Comparison of ENCODE assay signal across 11 cellular contexts in genomic region chr1:29197993-29198392, GRCh38. TPM values are rescaled to one million over a fixed set of nuclear protein-coding genes. Genes with fewer than 3 reads are reported as not detected.
DNase-seq lines count a peak whose midpoint lies in the region; ATAC-seq, FAIRE-seq and TF ChIP-seq lines count a peak whose summit lies in the region.
"Had no signal": no experiment of that assay in that cellular context is flagged by ENCODE, and none has a peak within 500 bp of the region (broad histone marks: within the 10 kb centered on the region; RNA-seq: fewer than 3 reads in every experiment).

No MANE protein-coding gene starts in this region.

- no peak for TF ChIP-seq CTCF in cardiac muscle cell (IDR thresholded peaks at IDR 0.05; ENCODE audit: low read depth, low read length)
- no peak for TF ChIP-seq CTCF in K562 (IDR thresholded peaks at IDR 0.05 in 2 of 3, conservative IDR thresholded peaks at IDR 0.05 in 1 of 3; ENCODE audit: insufficient read depth in 2 of 3, low read depth in 1 of 3, low read length in 3 of 3)
- TF ChIP-seq CTCF in stomach (IDR thresholded peaks at IDR 0.05): no peak
- no peak for TF ChIP-seq CTCF in activated CD8-positive, alpha-beta T cell treated with anti-CD3 and anti-CD28 coated beads for 36 hours (IDR thresholded peaks at IDR 0.05)

- H3K4me3 ChIP-seq in cardiac muscle cell (no peak overlapping the region), K562 (no peak overlapping the region), mesodermal cell (ENCODE audit: extremely low read depth, insufficient read depth, low read length, poor library complexity, severe bottlenecking) (no peak overlapping the region), stomach (no peak overlapping the region)
- H3K4me3 ChIP-seq: BLaER1 treated with 17β-estradiol and CSF1 and Interleukin-3, amounts not matched to agents 10 nM and 100 nM had no signal

- H3K4me2 ChIP-seq in K562 (ENCODE audit: insufficient read depth, low read length): no peak overlapping the region
- H3K4me2 ChIP-seq: BLaER1 treated with 17β-estradiol and CSF1 and Interleukin-3, amounts not matched to agents 10 nM and 100 nM had no signal

- TF ChIP-seq POLR2A in K562 (conservative IDR thresholded peaks at IDR 0.05) (no peak), stomach (IDR thresholded peaks at IDR 0.05) (no peak)

- H3K27ac ChIP-seq in cardiac muscle cell (peak overlapping the region; percentile 24), K562 (ENCODE audit: extremely low read depth, low read depth, low read length) (no peak overlapping the region), mesodermal cell (ENCODE audit: low read depth, low read length, severe bottlenecking) (peak overlapping the region; percentile 87), stomach (no peak overlapping the region)
- H3K27ac ChIP-seq: BLaER1 treated with 17β-estradiol and CSF1 and Interleukin-3, amounts not matched to agents 10 nM and 100 nM had no signal

- 92% methylated on average over 12 of the region's 12 CpGs for WGBS in K562 (ENCODE audit: insufficient coverage, low coverage, missing lambda C conversion rate)
- 91 to 95% methylated on average over 12 of the region's 12 CpGs for WGBS in mesodermal cell (ENCODE audit: insufficient coverage in 2 of 2), 2 experiments
- 88 to 93% (median 91%) methylated on average over 12 of the region's 12 CpGs for WGBS in stomach, 5 donors

- intact Hi-C loops in Right ventricle myocardium superior (cut with DNase I) (no loop called here), K562 (cut with micrococcal nuclease) (no loop called here), stomach (cut with DNase I; ENCODE audit: low total_unique reads) (no loop called here)
- intact Hi-C loops in activated CD8-positive, alpha-beta T cell treated with anti-CD3 and anti-CD28 coated beads for 36 hours (cut with micrococcal nuclease): no loop called here

- peaks cover 38% of the 10 kb centered on the region for H3K36me3 Mint-ChIP-seq in activated CD8-positive, alpha-beta T cell treated with anti-CD3 and anti-CD28 coated beads for 36 hours (ENCODE audit: low read depth)

- H4K20me1 ChIP-seq in K562 (replicated peaks; ENCODE audit: control insufficient read depth, insufficient read depth, low read length): no peaks in the 10 kb centered on the region

- peaks cover 15% of the 10 kb centered on the region for H3K36me3 ChIP-seq in cardiac muscle cell
- peaks cover 91% of the 10 kb centered on the region for H3K36me3 ChIP-seq in K562 (ENCODE audit: control insufficient read depth, insufficient read depth, low read length)
- peaks cover 63% of the 10 kb centered on the region for H3K36me3 ChIP-seq in mesodermal cell (ENCODE audit: control insufficient read depth, insufficient read depth, low read length)
- H3K36me3 ChIP-seq in stomach: peaks cover 5 to 88% (median 78%) of the 10 kb centered on the region in 4 donors

- no peak overlapping the region for H2AFZ ChIP-seq in K562 (ENCODE audit: low read depth, low read length)

- no peak overlapping the region for H3K9ac ChIP-seq in K562 (ENCODE audit: insufficient read depth in 1 of 2, low read depth in 2 of 2, low read length in 2 of 2)
- H3K9ac ChIP-seq: BLaER1 treated with 17β-estradiol and CSF1 and Interleukin-3, amounts not matched to agents 10 nM and 100 nM had no signal

- peaks cover 16% of the 10 kb centered on the region for H3K4me1 ChIP-seq in cardiac muscle cell (ENCODE audit: low read depth)
- H3K4me1 ChIP-seq in K562 (replicated peaks in 1 of 2; ENCODE audit: control insufficient read depth in 2 of 2, insufficient read depth in 2 of 2, low read length in 2 of 2): peaks cover 18 to 19% of the 10 kb centered on the region in 2 experiments
- H3K4me1 ChIP-seq in mesodermal cell (ENCODE audit: control insufficient read depth, insufficient read depth, low read length, poor library complexity, severe bottlenecking): peaks cover 37% of the 10 kb centered on the region
- peaks cover 9 to 16% (median 11%) of the 10 kb centered on the region in 4 donors for H3K4me1 ChIP-seq in stomach

- no peak for TF ChIP-seq RAD21 in K562 (CRISPR knock-in tag; conservative IDR thresholded peaks at IDR 0.05 in 1 of 2, IDR thresholded peaks at IDR 0.05 in 1 of 2)

- H3K9me3 ChIP-seq in cardiac muscle cell (ENCODE audit: low read depth): no peaks in the 10 kb centered on the region
- H3K9me3 ChIP-seq in K562 (replicated peaks; ENCODE audit: control insufficient read depth, insufficient read depth, low read depth, low read length): no peaks in the 10 kb centered on the region
- no peaks in the 10 kb centered on the region for H3K9me3 ChIP-seq in mesodermal cell (ENCODE audit: control insufficient read depth, low read length)
- no peaks in the 10 kb centered on the region for H3K9me3 ChIP-seq in stomach
- H3K9me3 ChIP-seq: BLaER1 treated with 17β-estradiol and CSF1 and Interleukin-3, amounts not matched to agents 10 nM and 100 nM had no signal

- ATAC-seq in Right ventricle myocardium superior (ENCODE audit: poor library complexity) (no peak), K562 (no peak), GM21526 (IDR thresholded peaks at IDR 0.05; ENCODE audit: low FRiP score, unreplicated experiment) (no peak)
- ATAC-seq in activated CD8-positive, alpha-beta T cell treated with anti-CD3 and anti-CD28 coated beads for 36 hours: no peak

- peaks cover 15% of the 10 kb centered on the region for H3K4me1 Mint-ChIP-seq in activated CD8-positive, alpha-beta T cell treated with anti-CD3 and anti-CD28 coated beads for 36 hours (ENCODE audit: low read depth)

- in situ Hi-C loops in K562 (cut with MboI): loop anchor here (5.0 kb wide), 1 partner anchor 316 kb away; no protein-coding TSS in a partner anchor

- no peaks in the 10 kb centered on the region for H3K27me3 Mint-ChIP-seq in activated CD8-positive, alpha-beta T cell treated with anti-CD3 and anti-CD28 coated beads for 36 hours
- H3K27me3 Mint-ChIP-seq: CD4-positive, CD25-positive, alpha-beta regulatory T cell had no signal

- CTCF ChIA-PET in K562 (lab: Yijun Ruan, JAX; ENCODE audit: low intra/inter-chr PET ratio): interaction anchor here (0.8 to 1.6 kb wide), 2 partner anchors 16 to 317 kb away, joined by 4 to 8 read pairs; partner anchors contain the start of gene SRSF4
- CTCF ChIA-PET in activated CD8-positive, alpha-beta T cell treated with anti-CD3 and anti-CD28 coated beads for 36 hours (lab: Charles Lee): interaction anchor here (1.0 to 5.9 kb wide), 10 partner anchors 12 to 321 kb away, joined by 3 to 63 read pairs (median 6); partner anchors contain the start of gene SRSF4

- H3K4me3 Mint-ChIP-seq in activated CD8-positive, alpha-beta T cell treated with anti-CD3 and anti-CD28 coated beads for 36 hours: no peak overlapping the region
- H3K4me3 Mint-ChIP-seq: CD4-positive, CD25-positive, alpha-beta regulatory T cell had no signal

- H3K79me2 ChIP-seq in K562 (ENCODE audit: control insufficient read depth, insufficient read depth, low read length): no peaks in the 10 kb centered on the region

- no peak for DNase-seq in cardiac muscle cell (ENCODE audit: low read depth in 1 of 2, low spot score in 1 of 2)
- DNase-seq in Right ventricle myocardium superior: no peak
- DNase-seq in K562 (ENCODE audit: extremely low read depth in 1 of 4, low spot score in 3 of 4): no peak
- DNase-seq in stomach: no peak
- DNase-seq in activated CD8-positive, alpha-beta T cell treated with anti-CD3 and anti-CD28 coated beads for 36 hours: no peak
- no peak for DNase-seq in T1000 (lab: John Stamatoyannopoulos, UW)
- DNase-seq: GOT3 had no signal

- H3K27ac Mint-ChIP-seq in activated CD8-positive, alpha-beta T cell treated with anti-CD3 and anti-CD28 coated beads for 36 hours: no peak overlapping the region

- no peaks in the 10 kb centered on the region for H3K9me1 ChIP-seq in K562 (ENCODE audit: control insufficient read depth, insufficient read depth, low read length)

- H3K27me3 ChIP-seq in cardiac muscle cell: no peaks in the 10 kb centered on the region
- no peaks in the 10 kb centered on the region for H3K27me3 ChIP-seq in K562 (ENCODE audit: control insufficient read depth in 2 of 2, insufficient read depth in 2 of 2, low read length in 2 of 2)
- H3K27me3 ChIP-seq in stomach: no peaks in the 10 kb centered on the region
- H3K27me3 ChIP-seq: BLaER1 treated with 17β-estradiol and CSF1 and Interleukin-3, amounts not matched to agents 10 nM and 100 nM had no signal

- no TSS peak for BruUV-seq in K562 (replicated peaks; lab: Mats Ljungman, UMichigan)

- POLR2A ChIA-PET in K562 (lab: Yijun Ruan, JAX): interaction anchor here (0.6 to 2.5 kb wide), 11 partner anchors 12 to 930 kb away, joined by 3 to 20 read pairs (median 4); partner anchors contain the start of gene SRSF4
- POLR2A ChIA-PET in activated CD8-positive, alpha-beta T cell treated with anti-CD3 and anti-CD28 coated beads for 36 hours (lab: Charles Lee): interaction anchor here (0.9 to 2.5 kb wide), 2 partner anchors 16 to 316 kb away, joined by 3 to 13 read pairs; partner anchors contain the start of gene SRSF4

- TF ChIP-seq EP300 in K562 (IDR thresholded peaks at IDR 0.05; ENCODE audit: low read length) (no peak), stomach (IDR thresholded peaks at IDR 0.05) (no peak)

- no peak for FAIRE-seq in K562 (lab: Jason Lieb, UNC)

- no peaks in the 10 kb centered on the region for H3K9me3 Mint-ChIP-seq in activated CD8-positive, alpha-beta T cell treated with anti-CD3 and anti-CD28 coated beads for 36 hours
- H3K9me3 Mint-ChIP-seq: CD4-positive, CD25-positive, alpha-beta regulatory T cell had no signal

RNA-seq across cellular contexts. Expression of gene SRSF4, which starts 16.3 kb away (rescaled TPM):
- total RNA-seq in cardiac muscle cell (46.4 and 92.6 TPM in 2 replicates), Right ventricle myocardium superior (50.9 TPM), K562 (2014; rRNA removed) (75.6 and 77.7 TPM in 2 replicates), K562 (2014; rRNA removed; fragmentation: Illumina TruSeq; extraction: Trizol) (68.4 and 70.8 TPM in 2 replicates), K562 (2015; rRNA removed; fragmentation: Illumina TruSeq; extraction: Trizol) (84.2 and 91.4 TPM in 2 replicates), K562 (2021) (93.1 and 93.2 TPM in 2 replicates), stomach (100 to 1,000 TPM in 1 of 5 donors, 10 to 100 TPM in 4; 25.1 to 328 (median 65.8) TPM)
- polyA plus RNA-seq in cardiac muscle cell (72.3 and 113 TPM in 2 replicates), K562 (2011; rRNA removed) (69.6 and 82.0 TPM in 2 replicates), K562 (2014; fragmentation: Illumina TruSeq; extraction: Trizol) (116 and 132 TPM in 2 replicates), K562 (2014; fragmentation: Nextera tagmentation; extraction: Ambion mirVana) (10 to 100 TPM; 15.9 to 18.4 TPM), K562 (2014; rRNA removed) (119 and 128 TPM in 2 replicates), stomach (10 to 100 TPM; 38.9 to 56.5 (median 49.6) TPM)
- total RNA-seq in K562 (2011; cell fraction: chromatin; rRNA removed; ENCODE audit: low replicate concordance): 110 and 300 TPM in 2 replicates
- total RNA-seq in K562 (2011; cell fraction: nucleolus; rRNA removed): 71.2 and 83.3 TPM in 2 replicates
- 149 and 200 TPM in 2 replicates for total RNA-seq in K562 (2011; cell fraction: nucleoplasm; rRNA removed)
- 37.1 and 75.0 TPM in 2 replicates for polyA plus RNA-seq in K562 (2011; cell fraction: cytosol; rRNA removed)
- polyA plus RNA-seq in K562 (2011; cell fraction: nucleus; rRNA removed): 90.7 and 117 TPM in 2 replicates
- 67.1 and 100 TPM in 2 replicates for polyA plus RNA-seq in K562 (2012)
- polyA minus RNA-seq in K562 (2011; rRNA and poly(A)+ RNA removed): 82.9 and 102 TPM in 2 replicates
- polyA minus RNA-seq in K562 (2011; cell fraction: cytosol; rRNA and poly(A)+ RNA removed): 30.6 and 39.6 TPM in 2 replicates
- polyA minus RNA-seq in K562 (2011; cell fraction: nucleus; rRNA and poly(A)+ RNA removed): 32.4 and 56.8 TPM in 2 replicates
- polyA plus RNA-seq in mesodermal cell (2013, experiment 1 of 2): 100 TPM
- polyA plus RNA-seq in mesodermal cell (2013, experiment 2 of 2): 99.0 TPM
- total RNA-seq in activated CD8-positive, alpha-beta T cell treated with anti-CD3 and anti-CD28 coated beads for 36 hours: 100 to 1,000 TPM; 121 to 123 TPM

RNA-seq across cellular contexts. Expression of gene MECR, which starts 32.7 kb away (rescaled TPM):
- total RNA-seq in cardiac muscle cell (24.8 and 41.4 TPM in 2 replicates), Right ventricle myocardium superior (33.1 TPM), K562 (2014; rRNA removed) (42.9 and 48.1 TPM in 2 replicates), K562 (2014; rRNA removed; fragmentation: Illumina TruSeq; extraction: Trizol) (29.2 and 35.9 TPM in 2 replicates), K562 (2015; rRNA removed; fragmentation: Illumina TruSeq; extraction: Trizol) (27.5 and 30.4 TPM in 2 replicates), K562 (2021) (48.8 and 51.2 TPM in 2 replicates), stomach (10 to 100 TPM in 4 of 5 donors, 1 to 10 TPM in 1; 8.9 to 47.8 (median 17.4) TPM)
- polyA plus RNA-seq in cardiac muscle cell (60.0 and 62.8 TPM in 2 replicates), K562 (2011; rRNA removed) (43.7 and 57.2 TPM in 2 replicates), K562 (2014; fragmentation: Illumina TruSeq; extraction: Trizol) (52.8 and 58.3 TPM in 2 replicates), K562 (2014; fragmentation: Nextera tagmentation; extraction: Ambion mirVana) (10 to 100 TPM; 10.4 to 18.0 TPM), K562 (2014; rRNA removed) (58.6 and 61.2 TPM in 2 replicates), stomach (10 to 100 TPM; 16.0 to 20.1 (median 18.2) TPM)
- 106 and 162 TPM in 2 replicates for total RNA-seq in K562 (2011; cell fraction: chromatin; rRNA removed; ENCODE audit: low replicate concordance)
- 106 and 111 TPM in 2 replicates for total RNA-seq in K562 (2011; cell fraction: nucleolus; rRNA removed)
- total RNA-seq in K562 (2011; cell fraction: nucleoplasm; rRNA removed): 98.9 and 104 TPM in 2 replicates
- polyA plus RNA-seq in K562 (2011; cell fraction: cytosol; rRNA removed): 46.1 and 47.4 TPM in 2 replicates
- polyA plus RNA-seq in K562 (2011; cell fraction: nucleus; rRNA removed): 51.0 and 58.5 TPM in 2 replicates
- 39.0 and 47.8 TPM in 2 replicates for polyA plus RNA-seq in K562 (2012)
- polyA minus RNA-seq in K562 (2011; rRNA and poly(A)+ RNA removed): 44.6 and 48.9 TPM in 2 replicates
- polyA minus RNA-seq in K562 (2011; cell fraction: cytosol; rRNA and poly(A)+ RNA removed): 25.6 and 31.0 TPM in 2 replicates
- polyA minus RNA-seq in K562 (2011; cell fraction: nucleus; rRNA and poly(A)+ RNA removed): 33.3 and 39.5 TPM in 2 replicates
- 34.0 TPM for polyA plus RNA-seq in mesodermal cell (2013, experiment 1 of 2)
- polyA plus RNA-seq in mesodermal cell (2013, experiment 2 of 2): 28.1 TPM
- total RNA-seq in activated CD8-positive, alpha-beta T cell treated with anti-CD3 and anti-CD28 coated beads for 36 hours: 10 to 100 TPM; 42.2 to 43.5 TPM

RNA-seq across cellular contexts. Expression of gene PTPRU, which starts 38.3 kb away (rescaled TPM):
- total RNA-seq in cardiac muscle cell: 64.8 and 89.7 TPM in 2 replicates
- 23.2 and 37.4 TPM in 2 replicates for polyA plus RNA-seq in cardiac muscle cell
- 22.1 TPM for total RNA-seq in Right ventricle myocardium superior
- total RNA-seq in K562 (2011; cell fraction: chromatin; rRNA removed; ENCODE audit: low replicate concordance): 4.9 and 9.4 TPM in 2 replicates
- total RNA-seq in K562 (2011; cell fraction: nucleolus; rRNA removed): 10.3 and 12.5 TPM in 2 replicates
- 6.5 and 6.9 TPM in 2 replicates for total RNA-seq in K562 (2011; cell fraction: nucleoplasm; rRNA removed)
- 2.9 and 4.3 TPM in 2 replicates for total RNA-seq in K562 (2014; rRNA removed)
- 0.22 and 0.44 TPM in 2 replicates for total RNA-seq in K562 (2014; rRNA removed; fragmentation: Illumina TruSeq; extraction: Trizol)
- 0.64 and 1.0 TPM in 2 replicates for total RNA-seq in K562 (2015; rRNA removed; fragmentation: Illumina TruSeq; extraction: Trizol)
- 2.7 and 3.1 TPM in 2 replicates for total RNA-seq in K562 (2021)
- 0.92 and 4.0 TPM in 2 replicates for polyA plus RNA-seq in K562 (2011; rRNA removed)
- 2.5 and 3.9 TPM in 2 replicates for polyA plus RNA-seq in K562 (2011; cell fraction: cytosol; rRNA removed)
- polyA plus RNA-seq in K562 (2011; cell fraction: nucleus; rRNA removed): 6.1 and 10.5 TPM in 2 replicates
- polyA plus RNA-seq in K562 (2012): 2.2 and 4.7 TPM in 2 replicates
- polyA plus RNA-seq in K562 (2014; fragmentation: Illumina TruSeq; extraction: Trizol): 1.3 and 1.7 TPM in 2 replicates
- polyA plus RNA-seq in K562 (2014; fragmentation: Nextera tagmentation; extraction: Ambion mirVana): under 1 TPM; 0.01 to 0.03 TPM
- 1.5 and 2.5 TPM in 2 replicates for polyA plus RNA-seq in K562 (2014; rRNA removed)
- 0.91 and 2.5 TPM in 2 replicates for polyA minus RNA-seq in K562 (2011; rRNA and poly(A)+ RNA removed)
- 1.7 and 6.4 TPM in 2 replicates for polyA minus RNA-seq in K562 (2011; cell fraction: cytosol; rRNA and poly(A)+ RNA removed)
- 3.6 and 6.8 TPM in 2 replicates for polyA minus RNA-seq in K562 (2011; cell fraction: nucleus; rRNA and poly(A)+ RNA removed)
- polyA plus RNA-seq in mesodermal cell (2013, experiment 1 of 2): 42.9 TPM
- 30.9 TPM for polyA plus RNA-seq in mesodermal cell (2013, experiment 2 of 2)
- total RNA-seq in stomach: 10 to 100 TPM in 2 of 5 donors, 1 to 10 TPM in 2, under 1 TPM in 1; 0.29 to 17.5 (median 8.0) TPM
- 1 to 10 TPM; 4.9 to 5.4 (median 5.2) TPM for polyA plus RNA-seq in stomach
- total RNA-seq in activated CD8-positive, alpha-beta T cell treated with anti-CD3 and anti-CD28 coated beads for 36 hours: under 1 TPM; 0.56 to 0.74 TPM
- total RNA-seq: CD4-positive, CD25-positive, alpha-beta regulatory T cell had no signal
- polyA plus RNA-seq: CD4-positive, CD25-positive, alpha-beta regulatory T cell had no signal

Comparison
In these comparisons a context has a peak if more than half of its experiments do, and no peak if none do; other contexts are left out.
1. H3K27ac ChIP-seq: peak in cardiac muscle cell (single experiment) and mesodermal cell (single experiment); none in K562 (single experiment) and stomach (0 of 5).